Comparison of ENCODE assay signal across 1 cellular context in genomic region chr11:15884131-15884530, GRCh38.
TF ChIP-seq lines count a peak whose summit lies in the region.

No MANE protein-coding gene starts in this region.

TF ChIP-seq in K562, 482 proteins besides CTCF, POLR2A, EP300 and RAD21 (continued from another document):
- no peak for TF ChIP-seq ZNF785 (CRISPR knock-in tag; IDR thresholded peaks at IDR 0.05)
